8 cellular contexts compared by ENCODE assay signal in genomic region chr1:88983791-88984552, GRCh38. TPM values are rescaled to one million over a fixed set of nuclear protein-coding genes. Genes with fewer than 3 reads are reported as not detected.
DNase-seq lines count a peak whose midpoint lies in the region; TF ChIP-seq lines count a peak whose summit lies in the region.

No MANE protein-coding gene starts in this region.

- H3K27me3 ChIP-seq in testis = no peaks in the 10 kb centered on the region

- intact Hi-C loops in testis (cut with DNase I; ENCODE audit: low total_unique reads) = no loop called here

- peak overlapping the region; percentile 60 to 74 for H3K27ac ChIP-seq in testis

- peaks cover 26% of the 10 kb centered on the region for H3K4me1 ChIP-seq in testis

- no peaks in the 10 kb centered on the region for H3K36me3 ChIP-seq in testis (ENCODE audit: low read depth, missing control alignments)

- DNase-seq in activated T-cell treated with anti-CD3 and anti-CD28 coated beads, Interleukin-2, amount 50 U/mL, for 1 hour = peak; percentile 49
- DNase-seq in activated T-cell treated with anti-CD3 and anti-CD28 coated beads for 4 hours (no peak), HuH-7 (ENCODE audit: low spot score) (peak; percentile 14), SIG-M5 treated with dmso at 0.1 percent for 504 hours (lab: John Stamatoyannopoulos, UW; ENCODE audit: unreplicated experiment) (peak; percentile 89), cardiac fibroblast (ENCODE audit: low read depth in 2 of 2) (peak; percentile 74 to 81), kidney tubule cell (ENCODE audit: low spot score) (peak; percentile 43), testis (no peak), NCI-H2081 treated with DMSO at 0.1 percent for 48 hours (lab: John Stamatoyannopoulos, UW) (no peak)

- no peak for TF ChIP-seq POLR2A in testis (IDR thresholded peaks at IDR 0.05)

- TF ChIP-seq CTCF in cardiac fibroblast (IDR thresholded peaks at IDR 0.05; ENCODE audit: low read depth, low read length) = peak; percentile 64
- peak; percentile 39 to 61 (median 53) for TF ChIP-seq CTCF in testis (IDR thresholded peaks at IDR 0.05)

- 63 to 66% methylated on average over 17 of the region's 17 CpGs for WGBS in testis, 2 donors

- H3K9me3 ChIP-seq in testis = no peaks in the 10 kb centered on the region

- H3K4me3 ChIP-seq in cardiac fibroblast (replicated peaks in 1 of 2; ENCODE audit: low read depth in 2 of 2, low read length in 2 of 2) = peak overlapping the region in 1 of 2 donors; percentile 44
- H3K4me3 ChIP-seq in testis = no peak overlapping the region

RNA-seq across cellular contexts. Expression of gene KYAT3, which starts 8.5 kb away (rescaled TPM):
- total RNA-seq in testis = 10 to 100 TPM; 33.6 to 35.2 TPM
- polyA plus RNA-seq in testis (ENCODE audit: insufficient read depth, low read depth, low replicate concordance) = 10.4 TPM

RNA-seq across cellular contexts. Expression of gene RBMXL1, which starts 8.5 kb away (rescaled TPM):
- total RNA-seq in testis = 10 to 100 TPM; 27.8 to 38.7 TPM
- 15.6 TPM for polyA plus RNA-seq in testis (ENCODE audit: insufficient read depth, low read depth, low replicate concordance)

RNA-seq across cellular contexts. Expression of gene GBP3, which starts 38.7 kb away (rescaled TPM):
- total RNA-seq in testis = 10 to 100 TPM in 1 of 2 donors, 1 to 10 TPM in 1; 5.3 to 11.2 TPM
- polyA plus RNA-seq in testis (ENCODE audit: insufficient read depth, low read depth, low replicate concordance) = 7.1 TPM

Comparison
In these comparisons a context has a peak if more than half of its experiments do, and no peak if none do; other contexts are left out.
1. DNase-seq: peak in activated T-cell treated with anti-CD3 and anti-CD28 coated beads, Interleukin-2, amount 50 U/mL, for 1 hour (single experiment), HuH-7 (single experiment), SIG-M5 treated with dmso at 0.1 percent for 504 hours (single experiment), cardiac fibroblast (2 of 2) and kidney tubule cell (single experiment); none in activated T-cell treated with anti-CD3 and anti-CD28 coated beads for 4 hours (single experiment), testis (single experiment) and NCI-H2081 treated with DMSO at 0.1 percent for 48 hours (single experiment).